2 cellular contexts compared by ENCODE assay signal in genomic region chr19:4267901-4268815, GRCh38.
TF ChIP-seq lines count a peak whose summit lies in the region.

No MANE protein-coding gene starts in this region.

TF ChIP-seq in WTC11, 78 proteins besides CTCF, POLR2A, EP300 and RAD21:
- TF ChIP-seq ZNF121 (CRISPR knock-in tag; IDR thresholded peaks at IDR 0.05) (peak; percentile 49; the same call in 1 of the 2 replicates), PRRX2 (CRISPR knock-in tag; IDR thresholded peaks at IDR 0.05) (no peak)

TF ChIP-seq in HepG2, 621 proteins besides CTCF, POLR2A, EP300 and RAD21:
- peak; percentile 16; the same call in 1 of the 2 replicates for TF ChIP-seq ZBTB38 (CRISPR knock-in tag; IDR thresholded peaks at IDR 0.05)
- TF ChIP-seq, protein P1, sequence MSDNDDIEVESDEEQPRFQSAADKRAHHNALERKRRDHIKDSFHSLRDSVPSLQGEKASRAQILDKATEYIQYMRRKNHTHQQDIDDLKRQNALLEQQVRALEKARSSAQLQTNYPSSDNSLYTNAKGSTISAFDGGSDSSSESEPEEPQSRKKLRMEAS (IDR thresholded peaks at IDR 0.05) = peak; percentile 58; the same call in 1 of the 2 replicates
- TF ChIP-seq HOXA3 (CRISPR knock-in tag; IDR thresholded peaks at IDR 0.05) = peak; percentile 28; the same call in 1 of the 2 replicates
- TF ChIP-seq MYNN (CRISPR knock-in tag; IDR thresholded peaks at IDR 0.05; ENCODE audit: low read depth) = no peak
- peak; percentile 60; the same call in 1 of the 2 replicates for TF ChIP-seq NRL (CRISPR knock-in tag; IDR thresholded peaks at IDR 0.05; ENCODE audit: borderline replicate concordance)
- peak; percentile 68 for TF ChIP-seq ZNF687 (CRISPR knock-in tag; IDR thresholded peaks at IDR 0.05)
- 0 out of 2 replicates have a peak, but pooled peaks have one; percentile 40 for TF ChIP-seq AHR (CRISPR knock-in tag; IDR thresholded peaks at IDR 0.05)
- no peak for TF ChIP-seq NFIC (IDR thresholded peaks at IDR 0.05; ENCODE audit: low read length)
- 0 out of 2 replicates have a peak, but pooled peaks have one; percentile 21 for TF ChIP-seq PHF21A (CRISPR knock-in tag; IDR thresholded peaks at IDR 0.05)
- TF ChIP-seq PAXIP1 (CRISPR knock-in tag; conservative IDR thresholded peaks at IDR 0.05) = 0 out of 2 replicates have a peak, but pooled peaks have one; percentile 27
- TF ChIP-seq HNF4A (CRISPR knock-in tag; IDR thresholded peaks at IDR 0.05) = peak; percentile 72
- TF ChIP-seq MIXL1 (CRISPR knock-in tag; IDR thresholded peaks at IDR 0.05) = no peak
- no peak for TF ChIP-seq ZFP36 (IDR thresholded peaks at IDR 0.05; ENCODE audit: borderline replicate concordance, low read depth, low read length, partially characterized antibody)
- TF ChIP-seq ZNF670 (CRISPR knock-in tag; IDR thresholded peaks at IDR 0.05; ENCODE audit: borderline replicate concordance) = no peak
- TF ChIP-seq CEBPG (CRISPR knock-in tag; IDR thresholded peaks at IDR 0.05) = 0 out of 2 replicates have a peak, but pooled peaks have one; percentile 5
- 0 out of 2 replicates have a peak, but pooled peaks have one; percentile 17 for TF ChIP-seq ZNF121 (CRISPR knock-in tag; IDR thresholded peaks at IDR 0.05)
- TF ChIP-seq, protein P2, sequence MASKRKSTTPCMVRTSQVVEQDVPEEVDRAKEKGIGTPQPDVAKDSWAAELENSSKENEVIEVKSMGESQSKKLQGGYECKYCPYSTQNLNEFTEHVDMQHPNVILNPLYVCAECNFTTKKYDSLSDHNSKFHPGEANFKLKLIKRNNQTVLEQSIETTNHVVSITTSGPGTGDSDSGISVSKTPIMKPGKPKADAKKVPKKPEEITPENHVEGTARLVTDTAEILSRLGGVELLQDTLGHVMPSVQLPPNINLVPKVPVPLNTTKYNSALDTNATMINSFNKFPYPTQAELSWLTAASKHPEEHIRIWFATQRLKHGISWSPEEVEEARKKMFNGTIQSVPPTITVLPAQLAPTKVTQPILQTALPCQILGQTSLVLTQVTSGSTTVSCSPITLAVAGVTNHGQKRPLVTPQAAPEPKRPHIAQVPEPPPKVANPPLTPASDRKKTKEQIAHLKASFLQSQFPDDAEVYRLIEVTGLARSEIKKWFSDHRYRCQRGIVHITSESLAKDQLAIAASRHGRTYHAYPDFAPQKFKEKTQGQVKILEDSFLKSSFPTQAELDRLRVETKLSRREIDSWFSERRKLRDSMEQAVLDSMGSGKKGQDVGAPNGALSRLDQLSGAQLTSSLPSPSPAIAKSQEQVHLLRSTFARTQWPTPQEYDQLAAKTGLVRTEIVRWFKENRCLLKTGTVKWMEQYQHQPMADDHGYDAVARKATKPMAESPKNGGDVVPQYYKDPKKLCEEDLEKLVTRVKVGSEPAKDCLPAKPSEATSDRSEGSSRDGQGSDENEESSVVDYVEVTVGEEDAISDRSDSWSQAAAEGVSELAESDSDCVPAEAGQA (IDR thresholded peaks at IDR 0.05; ENCODE audit: low read depth) = peak; percentile 28; the same call in 1 of the 2 replicates
- TF ChIP-seq, protein P2 (CRISPR knock-in tag; IDR thresholded peaks at IDR 0.05; ENCODE audit: borderline replicate concordance) = no peak
- TF ChIP-seq SRF (IDR thresholded peaks at IDR 0.05; ENCODE audit: low read depth, low read length) = 0 out of 2 replicates have a peak, but pooled peaks have one; percentile 22
- 0 out of 2 replicates have a peak, but pooled peaks have one; percentile 26 for TF ChIP-seq HNRNPL (IDR thresholded peaks at IDR 0.05; ENCODE audit: low read depth, low read length)
- TF ChIP-seq BORCS8-MEF2B (CRISPR knock-in tag; IDR thresholded peaks at IDR 0.05) = no peak
- TF ChIP-seq, protein P3, sequence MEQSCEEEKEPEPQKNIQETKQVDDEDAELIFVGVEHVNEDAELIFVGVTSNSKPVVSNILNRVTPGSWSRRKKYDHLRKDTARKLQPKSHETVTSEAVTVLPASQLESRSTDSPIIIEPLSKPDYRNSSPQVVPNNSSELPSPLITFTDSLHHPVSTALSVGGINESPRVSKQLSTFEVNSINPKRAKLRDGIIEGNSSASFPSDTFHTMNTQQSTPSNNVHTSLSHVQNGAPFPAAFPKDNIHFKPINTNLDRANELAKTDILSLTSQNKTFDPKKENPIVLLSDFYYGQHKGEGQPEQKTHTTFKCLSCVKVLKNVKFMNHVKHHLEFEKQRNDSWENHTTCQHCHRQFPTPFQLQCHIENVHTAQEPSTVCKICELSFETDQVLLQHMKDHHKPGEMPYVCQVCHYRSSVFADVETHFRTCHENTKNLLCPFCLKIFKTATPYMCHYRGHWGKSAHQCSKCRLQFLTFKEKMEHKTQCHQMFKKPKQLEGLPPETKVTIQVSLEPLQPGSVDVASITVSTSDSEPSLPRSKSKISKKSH (CRISPR knock-in tag; IDR thresholded peaks at IDR 0.05; ENCODE audit: borderline replicate concordance) = peak; percentile 39; the same call in 1 of the 2 replicates
- no peak for TF ChIP-seq ZUFSP (CRISPR knock-in tag; IDR thresholded peaks at IDR 0.05; ENCODE audit: borderline replicate concordance)
- TF ChIP-seq HNF4G (IDR thresholded peaks at IDR 0.05; ENCODE audit: borderline replicate concordance, low read depth, low read length) = 0 out of 2 replicates have a peak, but pooled peaks have one; percentile 27
- TF ChIP-seq HNF4G (CRISPR knock-in tag; IDR thresholded peaks at IDR 0.05; ENCODE audit: borderline replicate concordance, low read depth) = no peak
- no peak; the same call in 1 of the 2 replicates for TF ChIP-seq PHF8 (CRISPR knock-in tag; IDR thresholded peaks at IDR 0.05)
- peak; percentile 40; the same call in 1 of the 2 replicates for TF ChIP-seq MYC (CRISPR knock-in tag; IDR thresholded peaks at IDR 0.05; ENCODE audit: borderline replicate concordance)
- TF ChIP-seq UBTF (CRISPR knock-in tag; IDR thresholded peaks at IDR 0.05) = peak; percentile 33; the same call in 1 of the 2 replicates
- TF ChIP-seq SOX13 (IDR thresholded peaks at IDR 0.05) = peak; percentile 43; the same call in 1 of the 2 replicates
- peak in 1 of 2 experiments; percentile 63; a peak in 2 of 4 replicates for TF ChIP-seq SOX13 (CRISPR knock-in tag; conservative IDR thresholded peaks at IDR 0.05 in 1 of 2, IDR thresholded peaks at IDR 0.05 in 1 of 2)
- no peak for TF ChIP-seq LCORL (IDR thresholded peaks at IDR 0.05)
- TF ChIP-seq LCORL (CRISPR knock-in tag; IDR thresholded peaks at IDR 0.05) = peak; percentile 23; the same call in 1 of the 2 replicates
- no peak for TF ChIP-seq KAT7 (CRISPR knock-in tag; IDR thresholded peaks at IDR 0.05; ENCODE audit: borderline replicate concordance)
- TF ChIP-seq TEAD3 (CRISPR knock-in tag; optimal IDR thresholded peaks at IDR 0.05; ENCODE audit: borderline replicate concordance) = no peak
- no peak for TF ChIP-seq ZZZ3 (CRISPR knock-in tag; IDR thresholded peaks at IDR 0.05; ENCODE audit: borderline replicate concordance)
